In genomic region chr6:44092312-44092884, GRCh38 we compare ENCODE assay signal across 2 cellular contexts.
TF ChIP-seq lines count a peak whose summit lies in the region.

No MANE protein-coding gene starts in this region.

TF ChIP-seq in K562, 482 proteins besides CTCF, POLR2A, EP300 and RAD21:
- TF ChIP-seq ZNF77 (CRISPR knock-in tag; IDR thresholded peaks at IDR 0.05) (no peak), RCOR1 (IDR thresholded peaks at IDR 0.05; ENCODE audit: borderline replicate concordance in 1 of 2, low read depth in 2 of 2, low read length in 2 of 2) (peak in 1 of 2 experiments; percentile 59; a peak in 1 of 4 replicates), ESRRA (IDR thresholded peaks at IDR 0.05; ENCODE audit: borderline replicate concordance, low read depth) (peak; percentile 65), ADNP (tag; IDR thresholded peaks at IDR 0.05) (0 out of 2 replicates have a peak, but pooled peaks have one; percentile 26), GTF2B (IDR thresholded peaks at IDR 0.05; ENCODE audit: extremely low read depth, insufficient read length) (no peak), KDM1A (IDR thresholded peaks at IDR 0.05) (peak in 1 of 2 experiments; percentile 50; a peak in 2 of 4 replicates), RBM25 (IDR thresholded peaks at IDR 0.05; ENCODE audit: low read depth, low read length, severe bottlenecking) (peak; percentile 95), GTF2F1 (IDR thresholded peaks at IDR 0.05; ENCODE audit: low read depth, low read length) (no peak), BCOR (IDR thresholded peaks at IDR 0.05) (peak; percentile 68; the same call in 1 of the 2 replicates)

TF ChIP-seq in HepG2, 621 proteins besides CTCF, POLR2A, EP300 and RAD21 (continues in another document):
- peak; percentile 70; the same call in 1 of the 2 replicates for TF ChIP-seq IRF9 (CRISPR knock-in tag; IDR thresholded peaks at IDR 0.05; ENCODE audit: borderline replicate concordance)
- no peak for TF ChIP-seq MAZ (IDR thresholded peaks at IDR 0.05; ENCODE audit: borderline replicate concordance, low read depth, low read length)
- TF ChIP-seq MAZ (CRISPR knock-in tag; IDR thresholded peaks at IDR 0.05; ENCODE audit: low read depth): no peak
- TF ChIP-seq ZSCAN31 (CRISPR knock-in tag; IDR thresholded peaks at IDR 0.05; ENCODE audit: low read depth): peak; percentile 61; the same call in 1 of the 2 replicates
- TF ChIP-seq ZNF136 (CRISPR knock-in tag; IDR thresholded peaks at IDR 0.05; ENCODE audit: low read depth): 0 out of 2 replicates have a peak, but pooled peaks have one; percentile 49
- TF ChIP-seq, protein P1, sequence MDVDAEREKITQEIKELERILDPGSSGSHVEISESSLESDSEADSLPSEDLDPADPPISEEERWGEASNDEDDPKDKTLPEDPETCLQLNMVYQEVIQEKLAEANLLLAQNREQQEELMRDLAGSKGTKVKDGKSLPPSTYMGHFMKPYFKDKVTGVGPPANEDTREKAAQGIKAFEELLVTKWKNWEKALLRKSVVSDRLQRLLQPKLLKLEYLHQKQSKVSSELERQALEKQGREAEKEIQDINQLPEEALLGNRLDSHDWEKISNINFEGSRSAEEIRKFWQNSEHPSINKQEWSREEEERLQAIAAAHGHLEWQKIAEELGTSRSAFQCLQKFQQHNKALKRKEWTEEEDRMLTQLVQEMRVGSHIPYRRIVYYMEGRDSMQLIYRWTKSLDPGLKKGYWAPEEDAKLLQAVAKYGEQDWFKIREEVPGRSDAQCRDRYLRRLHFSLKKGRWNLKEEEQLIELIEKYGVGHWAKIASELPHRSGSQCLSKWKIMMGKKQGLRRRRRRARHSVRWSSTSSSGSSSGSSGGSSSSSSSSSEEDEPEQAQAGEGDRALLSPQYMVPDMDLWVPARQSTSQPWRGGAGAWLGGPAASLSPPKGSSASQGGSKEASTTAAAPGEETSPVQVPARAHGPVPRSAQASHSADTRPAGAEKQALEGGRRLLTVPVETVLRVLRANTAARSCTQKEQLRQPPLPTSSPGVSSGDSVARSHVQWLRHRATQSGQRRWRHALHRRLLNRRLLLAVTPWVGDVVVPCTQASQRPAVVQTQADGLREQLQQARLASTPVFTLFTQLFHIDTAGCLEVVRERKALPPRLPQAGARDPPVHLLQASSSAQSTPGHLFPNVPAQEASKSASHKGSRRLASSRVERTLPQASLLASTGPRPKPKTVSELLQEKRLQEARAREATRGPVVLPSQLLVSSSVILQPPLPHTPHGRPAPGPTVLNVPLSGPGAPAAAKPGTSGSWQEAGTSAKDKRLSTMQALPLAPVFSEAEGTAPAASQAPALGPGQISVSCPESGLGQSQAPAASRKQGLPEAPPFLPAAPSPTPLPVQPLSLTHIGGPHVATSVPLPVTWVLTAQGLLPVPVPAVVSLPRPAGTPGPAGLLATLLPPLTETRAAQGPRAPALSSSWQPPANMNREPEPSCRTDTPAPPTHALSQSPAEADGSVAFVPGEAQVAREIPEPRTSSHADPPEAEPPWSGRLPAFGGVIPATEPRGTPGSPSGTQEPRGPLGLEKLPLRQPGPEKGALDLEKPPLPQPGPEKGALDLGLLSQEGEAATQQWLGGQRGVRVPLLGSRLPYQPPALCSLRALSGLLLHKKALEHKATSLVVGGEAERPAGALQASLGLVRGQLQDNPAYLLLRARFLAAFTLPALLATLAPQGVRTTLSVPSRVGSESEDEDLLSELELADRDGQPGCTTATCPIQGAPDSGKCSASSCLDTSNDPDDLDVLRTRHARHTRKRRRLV (CRISPR knock-in tag; IDR thresholded peaks at IDR 0.05): 0 out of 2 replicates have a peak, but pooled peaks have one; percentile 29
- TF ChIP-seq MED1 (CRISPR knock-in tag; IDR thresholded peaks at IDR 0.05): peak; percentile 99
- peak; percentile 81 for TF ChIP-seq ZBTB43 (CRISPR knock-in tag; conservative IDR thresholded peaks at IDR 0.05)
- TF ChIP-seq ZNF263 (CRISPR knock-in tag; IDR thresholded peaks at IDR 0.05): no peak
- no peak for TF ChIP-seq EHMT2 (IDR thresholded peaks at IDR 0.05; ENCODE audit: borderline replicate concordance, low read depth, low read length)
- peak; percentile 89 for TF ChIP-seq ISL2 (CRISPR knock-in tag; IDR thresholded peaks at IDR 0.05)
- TF ChIP-seq, protein P2, sequence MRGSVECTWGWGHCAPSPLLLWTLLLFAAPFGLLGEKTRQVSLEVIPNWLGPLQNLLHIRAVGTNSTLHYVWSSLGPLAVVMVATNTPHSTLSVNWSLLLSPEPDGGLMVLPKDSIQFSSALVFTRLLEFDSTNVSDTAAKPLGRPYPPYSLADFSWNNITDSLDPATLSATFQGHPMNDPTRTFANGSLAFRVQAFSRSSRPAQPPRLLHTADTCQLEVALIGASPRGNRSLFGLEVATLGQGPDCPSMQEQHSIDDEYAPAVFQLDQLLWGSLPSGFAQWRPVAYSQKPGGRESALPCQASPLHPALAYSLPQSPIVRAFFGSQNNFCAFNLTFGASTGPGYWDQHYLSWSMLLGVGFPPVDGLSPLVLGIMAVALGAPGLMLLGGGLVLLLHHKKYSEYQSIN (CRISPR knock-in tag; IDR thresholded peaks at IDR 0.05; ENCODE audit: borderline replicate concordance): no peak
- TF ChIP-seq ZNF33A (CRISPR knock-in tag; IDR thresholded peaks at IDR 0.05; ENCODE audit: borderline replicate concordance): 0 out of 2 replicates have a peak, but pooled peaks have one; percentile 46
- no peak for TF ChIP-seq NONO (IDR thresholded peaks at IDR 0.05)
- 0 out of 2 replicates have a peak, but pooled peaks have one; percentile 23 for TF ChIP-seq NONO (CRISPR knock-in tag; conservative IDR thresholded peaks at IDR 0.05)
- no peak for TF ChIP-seq HNRNPUL1 (IDR thresholded peaks at IDR 0.05; ENCODE audit: low read depth, low read length)
- peak; percentile 70; the same call in 1 of the 2 replicates for TF ChIP-seq AKAP8 (CRISPR knock-in tag; IDR thresholded peaks at IDR 0.05)
- TF ChIP-seq ZNF17 (CRISPR knock-in tag; IDR thresholded peaks at IDR 0.05): peak; percentile 56; the same call in 1 of the 2 replicates
- TF ChIP-seq, protein P3, sequence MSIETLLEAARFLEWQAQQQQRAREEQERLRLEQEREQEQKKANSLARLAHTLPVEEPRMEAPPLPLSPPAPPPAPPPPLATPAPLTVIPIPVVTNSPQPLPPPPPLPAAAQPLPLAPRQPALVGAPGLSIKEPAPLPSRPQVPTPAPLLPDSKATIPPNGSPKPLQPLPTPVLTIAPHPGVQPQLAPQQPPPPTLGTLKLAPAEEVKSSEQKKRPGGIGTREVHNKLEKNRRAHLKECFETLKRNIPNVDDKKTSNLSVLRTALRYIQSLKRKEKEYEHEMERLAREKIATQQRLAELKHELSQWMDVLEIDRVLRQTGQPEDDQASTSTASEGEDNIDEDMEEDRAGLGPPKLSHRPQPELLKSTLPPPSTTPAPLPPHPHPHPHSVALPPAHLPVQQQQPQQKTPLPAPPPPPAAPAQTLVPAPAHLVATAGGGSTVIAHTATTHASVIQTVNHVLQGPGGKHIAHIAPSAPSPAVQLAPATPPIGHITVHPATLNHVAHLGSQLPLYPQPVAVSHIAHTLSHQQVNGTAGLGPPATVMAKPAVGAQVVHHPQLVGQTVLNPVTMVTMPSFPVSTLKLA (IDR thresholded peaks at IDR 0.05): no peak
- no peak for TF ChIP-seq ZNF335 (CRISPR knock-in tag; IDR thresholded peaks at IDR 0.05)
- TF ChIP-seq CSRNP2 (CRISPR knock-in tag; conservative IDR thresholded peaks at IDR 0.05; ENCODE audit: low read depth): no peak
- TF ChIP-seq ELK4 (CRISPR knock-in tag; IDR thresholded peaks at IDR 0.05; ENCODE audit: borderline replicate concordance): no peak
- TF ChIP-seq ZNF567 (CRISPR knock-in tag; IDR thresholded peaks at IDR 0.05; ENCODE audit: borderline replicate concordance): peak; percentile 53; the same call in 1 of the 2 replicates
- no peak for TF ChIP-seq TEF (CRISPR knock-in tag; IDR thresholded peaks at IDR 0.05)
- TF ChIP-seq, protein P4, sequence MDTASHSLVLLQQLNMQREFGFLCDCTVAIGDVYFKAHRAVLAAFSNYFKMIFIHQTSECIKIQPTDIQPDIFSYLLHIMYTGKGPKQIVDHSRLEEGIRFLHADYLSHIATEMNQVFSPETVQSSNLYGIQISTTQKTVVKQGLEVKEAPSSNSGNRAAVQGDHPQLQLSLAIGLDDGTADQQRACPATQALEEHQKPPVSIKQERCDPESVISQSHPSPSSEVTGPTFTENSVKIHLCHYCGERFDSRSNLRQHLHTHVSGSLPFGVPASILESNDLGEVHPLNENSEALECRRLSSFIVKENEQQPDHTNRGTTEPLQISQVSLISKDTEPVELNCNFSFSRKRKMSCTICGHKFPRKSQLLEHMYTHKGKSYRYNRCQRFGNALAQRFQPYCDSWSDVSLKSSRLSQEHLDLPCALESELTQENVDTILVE (CRISPR knock-in tag; IDR thresholded peaks at IDR 0.05): no peak
- TF ChIP-seq, protein P5, sequence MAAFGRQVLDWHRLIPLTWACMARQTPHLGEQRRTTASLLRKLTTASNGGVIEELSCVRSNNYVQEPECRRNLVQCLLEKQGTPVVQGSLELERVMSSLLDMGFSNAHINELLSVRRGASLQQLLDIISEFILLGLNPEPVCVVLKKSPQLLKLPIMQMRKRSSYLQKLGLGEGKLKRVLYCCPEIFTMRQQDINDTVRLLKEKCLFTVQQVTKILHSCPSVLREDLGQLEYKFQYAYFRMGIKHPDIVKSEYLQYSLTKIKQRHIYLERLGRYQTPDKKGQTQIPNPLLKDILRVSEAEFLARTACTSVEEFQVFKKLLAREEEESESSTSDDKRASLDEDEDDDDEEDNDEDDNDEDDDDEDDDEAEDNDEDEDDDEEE (CRISPR knock-in tag; IDR thresholded peaks at IDR 0.05): no peak
- TF ChIP-seq NFRKB (IDR thresholded peaks at IDR 0.05): no peak
- no peak for TF ChIP-seq U2AF1 (optimal IDR thresholded peaks at IDR 0.05; ENCODE audit: low read depth, low read length)
- TF ChIP-seq ZNF816 (CRISPR knock-in tag; IDR thresholded peaks at IDR 0.05; ENCODE audit: borderline replicate concordance): peak; percentile 66
- peak; percentile 90 for TF ChIP-seq ZNF878 (CRISPR knock-in tag; IDR thresholded peaks at IDR 0.05)
- TF ChIP-seq ZFP41 (CRISPR knock-in tag; IDR thresholded peaks at IDR 0.05; ENCODE audit: borderline replicate concordance): no peak
- no peak for TF ChIP-seq YY1 (IDR thresholded peaks at IDR 0.05; ENCODE audit: insufficient read depth, insufficient replicate concordance, low read depth, low read length)
- TF ChIP-seq, protein P6, sequence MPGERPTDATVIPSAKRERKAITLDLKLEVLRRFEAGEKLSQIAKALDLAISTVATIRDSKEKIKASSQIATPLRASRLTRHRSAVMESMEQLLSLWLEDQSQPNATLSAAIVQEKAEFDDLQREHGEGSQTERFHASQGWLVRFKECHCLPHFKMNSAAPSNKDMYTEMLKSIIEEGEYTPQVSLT (CRISPR knock-in tag; IDR thresholded peaks at IDR 0.05; ENCODE audit: borderline replicate concordance, low read depth): peak; percentile 49; the same call in 1 of the 2 replicates
- no peak for TF ChIP-seq HIVEP1 (CRISPR knock-in tag; IDR thresholded peaks at IDR 0.05)
- no peak; the same call in 1 of the 2 replicates for TF ChIP-seq TIGD3 (CRISPR knock-in tag; IDR thresholded peaks at IDR 0.05; ENCODE audit: borderline replicate concordance)
